Comparison of ENCODE assay signal across 2 cellular contexts in genomic region chr14:54489318-54489683, GRCh38.
TF ChIP-seq lines count a peak whose summit lies in the region.

No MANE protein-coding gene starts in this region.

TF ChIP-seq in HCT116, 20 proteins besides CTCF, POLR2A, EP300 and RAD21:
- TF ChIP-seq YY1 (IDR thresholded peaks at IDR 0.05; ENCODE audit: extremely low read depth, insufficient replicate concordance, low read depth, low read length) (no peak), POLR2AphosphoS5 (IDR thresholded peaks at IDR 0.05; ENCODE audit: low read depth, low read length) (no peak), REST (IDR thresholded peaks at IDR 0.05; ENCODE audit: low read depth) (no peak), CBX3 (IDR thresholded peaks at IDR 0.05; ENCODE audit: low read depth) (no peak), SRF (IDR thresholded peaks at IDR 0.05; ENCODE audit: low read depth) (no peak), TCF7L2 (IDR thresholded peaks at IDR 0.05; ENCODE audit: borderline replicate concordance, extremely low read depth, insufficient read depth, insufficient read length) (no peak), JUND (IDR thresholded peaks at IDR 0.05) (no peak), ATF3 (IDR thresholded peaks at IDR 0.05) (no peak), ELF1 (IDR thresholded peaks at IDR 0.05; ENCODE audit: borderline replicate concordance, low read depth) (no peak), ZBTB33 (IDR thresholded peaks at IDR 0.05; ENCODE audit: extremely low read depth, insufficient replicate concordance, low read length) (no peak), SIN3A (IDR thresholded peaks at IDR 0.05; ENCODE audit: low read depth) (no peak), SP1 (IDR thresholded peaks at IDR 0.05; ENCODE audit: low read depth) (no peak), EGR1 (IDR thresholded peaks at IDR 0.05; ENCODE audit: low read depth) (no peak)

TF ChIP-seq in HepG2, 621 proteins besides CTCF, POLR2A, EP300 and RAD21 (continues in another document):
- TF ChIP-seq ZNF652 (CRISPR knock-in tag; IDR thresholded peaks at IDR 0.05; ENCODE audit: borderline replicate concordance, low read depth) (no peak), ZBTB25 (CRISPR knock-in tag; IDR thresholded peaks at IDR 0.05) (no peak), XRCC5 (optimal IDR thresholded peaks at IDR 0.05; ENCODE audit: low read length) (no peak), KLF15 (CRISPR knock-in tag; IDR thresholded peaks at IDR 0.05; ENCODE audit: borderline replicate concordance) (no peak), NAIF1 (CRISPR knock-in tag; IDR thresholded peaks at IDR 0.05; ENCODE audit: borderline replicate concordance) (0 out of 2 replicates have a peak, but pooled peaks have one; percentile 10), SNAPC2 (CRISPR knock-in tag; IDR thresholded peaks at IDR 0.05) (no peak), SETDB1 (CRISPR knock-in tag; IDR thresholded peaks at IDR 0.05; ENCODE audit: borderline replicate concordance) (no peak), ZNF512 (CRISPR knock-in tag; IDR thresholded peaks at IDR 0.05) (peak; percentile 68), ZNF121 (CRISPR knock-in tag; IDR thresholded peaks at IDR 0.05) (0 out of 2 replicates have a peak, but pooled peaks have one; percentile 7), ZBTB46 (CRISPR knock-in tag; IDR thresholded peaks at IDR 0.05; ENCODE audit: borderline replicate concordance) (no peak), ZNF737 (CRISPR knock-in tag; IDR thresholded peaks at IDR 0.05; ENCODE audit: borderline replicate concordance) (no peak), ZZZ3 (CRISPR knock-in tag; IDR thresholded peaks at IDR 0.05; ENCODE audit: borderline replicate concordance) (no peak), CCDC6 (CRISPR knock-in tag; IDR thresholded peaks at IDR 0.05) (no peak), KLF11 (CRISPR knock-in tag; IDR thresholded peaks at IDR 0.05) (no peak), EZH2 (conservative IDR thresholded peaks at IDR 0.05; ENCODE audit: low read depth, low read length) (no peak), ZFP36 (IDR thresholded peaks at IDR 0.05; ENCODE audit: borderline replicate concordance, low read depth, low read length, partially characterized antibody) (no peak), IRF9 (CRISPR knock-in tag; IDR thresholded peaks at IDR 0.05; ENCODE audit: borderline replicate concordance) (no peak), ZNF770 (CRISPR knock-in tag; IDR thresholded peaks at IDR 0.05) (peak; percentile 47; the same call in 1 of the 2 replicates), ZNF589 (CRISPR knock-in tag; conservative IDR thresholded peaks at IDR 0.05) (no peak), HIVEP1 (CRISPR knock-in tag; IDR thresholded peaks at IDR 0.05) (no peak), ZMYM3 (CRISPR knock-in tag; IDR thresholded peaks at IDR 0.05) (no peak), ZNF282 (IDR thresholded peaks at IDR 0.05; ENCODE audit: partially characterized antibody) (no peak), ZBTB14 (CRISPR knock-in tag; IDR thresholded peaks at IDR 0.05) (no peak), TAF15 (IDR thresholded peaks at IDR 0.05; ENCODE audit: low read depth, low read length, poor library complexity, severe bottlenecking) (no peak), E2F5 (CRISPR knock-in tag; conservative IDR thresholded peaks at IDR 0.05) (no peak), PAF1 (CRISPR knock-in tag; IDR thresholded peaks at IDR 0.05) (no peak), MEF2D (CRISPR knock-in tag; IDR thresholded peaks at IDR 0.05) (0 out of 2 replicates have a peak, but pooled peaks have one; percentile 3), ZNF431 (CRISPR knock-in tag; IDR thresholded peaks at IDR 0.05; ENCODE audit: borderline replicate concordance, low read depth) (0 out of 2 replicates have a peak, but pooled peaks have one; percentile 17), JUND (CRISPR knock-in tag; IDR thresholded peaks at IDR 0.05) (no peak), BRCA1 (CRISPR knock-in tag; IDR thresholded peaks at IDR 0.05) (no peak), SPEN (CRISPR knock-in tag; IDR thresholded peaks at IDR 0.05; ENCODE audit: low read depth) (no peak), TFDP2 (CRISPR knock-in tag; IDR thresholded peaks at IDR 0.05) (no peak), SALL1 (CRISPR knock-in tag; IDR thresholded peaks at IDR 0.05) (no peak), ZNF761 (CRISPR knock-in tag; conservative IDR thresholded peaks at IDR 0.05) (0 out of 2 replicates have a peak, but pooled peaks have one; percentile 12), AHDC1 (CRISPR knock-in tag; IDR thresholded peaks at IDR 0.05; ENCODE audit: borderline replicate concordance) (no peak), HNF1B (CRISPR knock-in tag; IDR thresholded peaks at IDR 0.05) (no peak), ZNF839 (CRISPR knock-in tag; IDR thresholded peaks at IDR 0.05; ENCODE audit: borderline replicate concordance) (no peak)
